In the genomic region with DNA sequence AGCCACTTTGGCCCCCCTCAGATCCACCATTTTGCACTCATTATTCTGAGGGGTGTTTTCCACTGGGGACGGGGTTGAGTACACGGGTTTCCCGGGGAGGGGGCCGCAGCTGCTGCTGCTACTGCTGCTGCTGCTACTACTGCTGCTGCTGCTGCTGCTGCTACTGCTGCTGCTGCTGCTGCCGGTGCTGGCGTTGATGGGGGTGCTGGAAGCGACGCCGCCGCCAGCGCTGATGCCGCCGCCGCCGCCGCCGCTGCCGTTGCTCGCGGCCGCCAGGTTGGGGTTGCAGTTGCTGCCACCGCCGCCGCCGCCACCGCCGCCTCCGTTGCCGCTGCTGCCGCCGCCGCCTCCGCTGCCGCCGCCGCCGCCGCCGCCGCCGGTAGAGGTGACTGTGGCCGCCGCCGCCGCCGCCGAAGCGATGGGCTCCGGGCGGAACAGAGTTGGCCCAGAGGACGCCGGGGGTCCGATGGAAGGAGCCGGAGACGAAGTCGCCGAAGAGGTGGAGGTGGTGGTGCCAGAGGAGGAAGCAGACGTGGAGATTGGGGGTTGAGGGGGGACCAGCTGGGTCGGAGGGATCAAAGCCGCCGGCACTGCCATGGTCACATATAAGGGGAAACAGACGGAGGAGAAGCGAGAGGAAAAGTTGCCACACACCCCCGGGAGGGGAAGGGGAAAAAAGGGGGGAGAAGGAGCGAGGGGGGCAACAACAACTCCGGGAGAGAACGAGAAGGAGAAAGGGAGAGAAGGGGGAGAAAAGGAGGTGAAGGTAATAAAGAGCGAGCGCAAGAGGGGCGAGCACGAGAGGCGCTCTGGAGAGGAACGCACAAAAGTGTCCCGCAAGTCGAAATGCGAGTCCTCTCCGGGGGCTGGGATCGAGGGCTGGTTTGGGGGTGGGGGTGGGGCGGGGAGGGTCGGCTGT, we compare ENCODE assay signal across 1 cellular context.
TF ChIP-seq lines count a peak whose summit lies in the region.

No MANE protein-coding gene starts in this region.

TF ChIP-seq in IMR-90, 13 proteins besides CTCF, POLR2A, EP300 and RAD21 (continued from another document):
- no peak for TF ChIP-seq MAZ (IDR thresholded peaks at IDR 0.05; ENCODE audit: borderline replicate concordance, low read depth, low read length)
- TF ChIP-seq CHD1 (IDR thresholded peaks at IDR 0.05; ENCODE audit: low read depth, low read length) = no peak
TF ChIP-seq in IMR-90: peak in this region for 0.
